ENCODE assay signal across 23 cellular contexts in genomic region chr14:39425947-39426346, GRCh38. TPM values are rescaled to one million over a fixed set of nuclear protein-coding genes. Genes with fewer than 3 reads are reported as not detected.
DNase-seq lines count a peak whose midpoint lies in the region; ATAC-seq, FAIRE-seq and TF ChIP-seq lines count a peak whose summit lies in the region.
"Had no signal": no experiment of that assay in that cellular context is flagged by ENCODE, and none has a peak within 500 bp of the region (broad histone marks: within the 10 kb centered on the region; RNA-seq: fewer than 3 reads in every experiment).

No MANE protein-coding gene starts in this region.

- H3K9me3 ChIP-seq in CD4-positive, alpha-beta memory T cell (ENCODE audit: control insufficient read depth in 1 of 2, low read length in 2 of 2): no peaks in the 10 kb centered on the region
- H3K9me3 ChIP-seq in skeletal muscle satellite cell (replicated peaks; ENCODE audit: low read length): no peaks in the 10 kb centered on the region
- H3K9me3 ChIP-seq: adrenal gland, heart left ventricle, pancreas had no signal

- peak overlapping the region in 5 of 8 donors; percentile 9 to 63 (median 23) for H3K4me3 Mint-ChIP-seq in CD4-positive, alpha-beta memory T cell
- H3K4me3 Mint-ChIP-seq in HFFc6: peak overlapping the region; percentile 76
- H3K4me3 Mint-ChIP-seq: activated CD4-positive, alpha-beta T cell treated with anti-CD3 and anti-CD28 coated beads, Interleukin-2, amount 10 ng/mL, durations not matched to agents 24 days and 14 days; activated CD8-positive, alpha-beta memory T cell treated with anti-CD3 and anti-CD28 coated beads, Interleukin-2, amount 10 ng/mL, durations not matched to agents 7 days and 5 days; neural crest cell had no signal

- no peaks in the 10 kb centered on the region for H3K9me3 Mint-ChIP-seq in CD4-positive, alpha-beta memory T cell
- H3K9me3 Mint-ChIP-seq in HFFc6: no peaks in the 10 kb centered on the region
- H3K9me3 Mint-ChIP-seq: activated CD4-positive, alpha-beta T cell treated with anti-CD3 and anti-CD28 coated beads, Interleukin-2, amount 10 ng/mL, durations not matched to agents 24 days and 14 days; CD8-positive, alpha-beta memory T cell; neural crest cell; T-helper 2 cell treated with Interferon-gamma antibody and Interleukin-4, amounts not matched to agents 5 μg/mL and 100 μg/mL, for 36 hours had no signal

- no peak overlapping the region for H3K9ac ChIP-seq in skeletal muscle satellite cell (ENCODE audit: low read depth, low read length)

- peak overlapping the region in 1 of 7 donors; percentile 20 for H3K27ac Mint-ChIP-seq in CD4-positive, alpha-beta memory T cell
- H3K27ac Mint-ChIP-seq in HFFc6: peak overlapping the region; percentile 69
- H3K27ac Mint-ChIP-seq: activated CD4-positive, alpha-beta T cell treated with anti-CD3 and anti-CD28 coated beads, Interleukin-2, amount 10 ng/mL, durations not matched to agents 24 days and 14 days; activated CD8-positive, alpha-beta memory T cell treated with anti-CD3 and anti-CD28 coated beads, Interleukin-2, amount 10 ng/mL, durations not matched to agents 7 days and 5 days; T-helper 2 cell treated with Interferon-gamma antibody and Interleukin-4, amounts not matched to agents 5 μg/mL and 100 μg/mL, for 36 hours had no signal

- no peaks in the 10 kb centered on the region for H3K27me3 Mint-ChIP-seq in CD4-positive, alpha-beta memory T cell
- H3K27me3 Mint-ChIP-seq in HFFc6 (ENCODE audit: insufficient read depth): no peaks in the 10 kb centered on the region; the same call in 1 of the 2 replicates
- H3K27me3 Mint-ChIP-seq: activated CD4-positive, alpha-beta T cell treated with anti-CD3 and anti-CD28 coated beads, Interleukin-2, amount 10 ng/mL, durations not matched to agents 24 days and 14 days; activated CD8-positive, alpha-beta memory T cell treated with anti-CD3 and anti-CD28 coated beads, Interleukin-2, amount 10 ng/mL, durations not matched to agents 7 days and 5 days; CD8-positive, alpha-beta memory T cell had no signal

- in situ Hi-C loops in ACHN (cut with HindIII; ENCODE audit: low pct_ligation_motif_present, low pct_unique_long_range_greater_than_20kb, low sequenced_read_pairs): no loop called here

- POLR2A ChIA-PET in CD4-positive, alpha-beta memory T cell (lab: Charles Lee; ENCODE audit: partially characterized antibody): interaction anchor here (1.0 to 1.6 kb wide), 3 partner anchors 159 to 323 kb away, joined by 3 to 5 read pairs (median 3); partner anchors contain the start of genes SEC23A and TRAPPC6B

- H3K27me3 ChIP-seq in CD4-positive, alpha-beta memory T cell (ENCODE audit: insufficient read depth, low read length): no peaks in the 10 kb centered on the region
- no peaks in the 10 kb centered on the region for H3K27me3 ChIP-seq in skeletal muscle satellite cell (ENCODE audit: control insufficient read depth, insufficient read depth, low read length)
- H3K27me3 ChIP-seq: adrenal gland, brain microvascular endothelial cell, heart left ventricle, pancreas had no signal

- H3K27ac ChIP-seq in CD4-positive, alpha-beta memory T cell (ENCODE audit: low read depth, low read length): no peak overlapping the region
- H3K27ac ChIP-seq: brain microvascular endothelial cell, heart left ventricle, pancreas, PC-9, WERI-Rb-1 had no signal

- no peak for DNase-seq in CD4-positive, alpha-beta memory T cell
- no peak for DNase-seq in HFFc6
- DNase-seq in COR-L47 (lab: John Stamatoyannopoulos, UW): no peak
- no peak for DNase-seq in ACHN
- DNase-seq: activated CD4-positive, alpha-beta T cell treated with anti-CD3 and anti-CD28 coated beads, Interleukin-2, amount 10 ng/mL, durations not matched to agents 24 days and 14 days; activated CD8-positive, alpha-beta memory T cell treated with anti-CD3 and anti-CD28 coated beads, Interleukin-2, amount 10 ng/mL, durations not matched to agents 7 days and 5 days; adrenal gland; CD8-positive, alpha-beta memory T cell; heart left ventricle; NCI-H1048; NK-92 treated with Interleukin-12 subunit alpha and Interleukin-12 subunit beta, amount 100 ng/mL, for 24 hours; pancreas; PC-9; Right ventricle myocardium superior; stimulated activated CD4-positive, alpha-beta T cell treated with anti-CD3 and anti-CD28 coated beads, Interleukin-2, amount 100 ng/mL, for 48 hours; WERI-Rb-1 had no signal

- H3K36me3 Mint-ChIP-seq in CD4-positive, alpha-beta memory T cell: peaks cover 9 to 23% of the 10 kb centered on the region in 2 donors
- no peaks in the 10 kb centered on the region for H3K36me3 Mint-ChIP-seq in HFFc6 (ENCODE audit: low read depth)

- peaks cover 95% of the 10 kb centered on the region for H3K4me1 ChIP-seq in CD4-positive, alpha-beta memory T cell (ENCODE audit: insufficient read depth, low read length)
- peaks cover 27% of the 10 kb centered on the region for H3K4me1 ChIP-seq in skeletal muscle satellite cell (ENCODE audit: control insufficient read depth, insufficient read depth, low read length)

- no peak overlapping the region for H3K4me3 ChIP-seq in CD4-positive, alpha-beta memory T cell (ENCODE audit: low read length in 2 of 2)
- no peak overlapping the region for H3K4me3 ChIP-seq in skeletal muscle satellite cell (ENCODE audit: low read length)
- H3K4me3 ChIP-seq: adrenal gland, heart left ventricle, lung, pancreas, PC-9 had no signal

- intact Hi-C loops in CD4-positive, alpha-beta memory T cell (cut with micrococcal nuclease): loop anchor here (1.0 to 5.0 kb wide), 2 partner anchors 34 to 319 kb away; no protein-coding TSS in a partner anchor

- no peaks in the 10 kb centered on the region for H3K36me3 ChIP-seq in CD4-positive, alpha-beta memory T cell (ENCODE audit: insufficient read depth, low read length)
- H3K36me3 ChIP-seq in skeletal muscle satellite cell (ENCODE audit: insufficient read depth, low read length): no peaks in the 10 kb centered on the region
- H3K36me3 ChIP-seq: adrenal gland, brain microvascular endothelial cell, heart left ventricle, pancreas, WERI-Rb-1 had no signal

- ATAC-seq in HG03442 (IDR thresholded peaks at IDR 0.05; ENCODE audit: unreplicated experiment): no peak
- ATAC-seq: activated CD8-positive, alpha-beta memory T cell treated with anti-CD3 and anti-CD28 coated beads, Interleukin-2, amount 10 ng/mL, durations not matched to agents 7 days and 5 days; heart left ventricle had no signal

- peak; percentile 69 for FAIRE-seq in colon (lab: Jason Lieb, UNC)
- FAIRE-seq: pancreas had no signal

- TF ChIP-seq CTCF in HFFc6 (IDR thresholded peaks at IDR 0.05): no peak

- H3K4me1 Mint-ChIP-seq in CD4-positive, alpha-beta memory T cell: peaks cover 63 to 94% (median 76%) of the 10 kb centered on the region in 4 donors
- peaks cover 77% of the 10 kb centered on the region for H3K4me1 Mint-ChIP-seq in HFFc6 (ENCODE audit: low read depth)

- peak overlapping the region; percentile 67 for H3K4me2 ChIP-seq in skeletal muscle satellite cell (ENCODE audit: low read length)
- H3K4me2 ChIP-seq: PC-9 had no signal

- CTCF ChIA-PET in CD4-positive, alpha-beta memory T cell (lab: Charles Lee; ENCODE audit: partially characterized antibody): interaction anchor here (0.9 to 3.1 kb wide), 10 partner anchors 12 to 321 kb away, joined by 3 to 10 read pairs (median 6); no protein-coding TSS in a partner anchor

RNA-seq across cellular contexts. Expression of gene FBXO33, which starts 6.3 kb away (rescaled TPM):
- total RNA-seq in CD4-positive, alpha-beta memory T cell: 10 to 100 TPM; 18.0 to 21.5 TPM
- polyA plus RNA-seq in CD4-positive, alpha-beta memory T cell: 10 to 100 TPM; 15.0 to 19.4 TPM
- total RNA-seq in HFFc6 (2021; fragmentation: NEBNext Ultra II Directional; extraction: Animal tissue kit (Norgen Biotek cat#: 25700)): 10 to 100 TPM; 15.3 to 18.1 (median 17.2) TPM
- 11.4 and 12.5 TPM in 2 replicates for total RNA-seq in skeletal muscle satellite cell (2012; rRNA removed)
